1 cellular context compared by ENCODE assay signal in the genomic region with DNA sequence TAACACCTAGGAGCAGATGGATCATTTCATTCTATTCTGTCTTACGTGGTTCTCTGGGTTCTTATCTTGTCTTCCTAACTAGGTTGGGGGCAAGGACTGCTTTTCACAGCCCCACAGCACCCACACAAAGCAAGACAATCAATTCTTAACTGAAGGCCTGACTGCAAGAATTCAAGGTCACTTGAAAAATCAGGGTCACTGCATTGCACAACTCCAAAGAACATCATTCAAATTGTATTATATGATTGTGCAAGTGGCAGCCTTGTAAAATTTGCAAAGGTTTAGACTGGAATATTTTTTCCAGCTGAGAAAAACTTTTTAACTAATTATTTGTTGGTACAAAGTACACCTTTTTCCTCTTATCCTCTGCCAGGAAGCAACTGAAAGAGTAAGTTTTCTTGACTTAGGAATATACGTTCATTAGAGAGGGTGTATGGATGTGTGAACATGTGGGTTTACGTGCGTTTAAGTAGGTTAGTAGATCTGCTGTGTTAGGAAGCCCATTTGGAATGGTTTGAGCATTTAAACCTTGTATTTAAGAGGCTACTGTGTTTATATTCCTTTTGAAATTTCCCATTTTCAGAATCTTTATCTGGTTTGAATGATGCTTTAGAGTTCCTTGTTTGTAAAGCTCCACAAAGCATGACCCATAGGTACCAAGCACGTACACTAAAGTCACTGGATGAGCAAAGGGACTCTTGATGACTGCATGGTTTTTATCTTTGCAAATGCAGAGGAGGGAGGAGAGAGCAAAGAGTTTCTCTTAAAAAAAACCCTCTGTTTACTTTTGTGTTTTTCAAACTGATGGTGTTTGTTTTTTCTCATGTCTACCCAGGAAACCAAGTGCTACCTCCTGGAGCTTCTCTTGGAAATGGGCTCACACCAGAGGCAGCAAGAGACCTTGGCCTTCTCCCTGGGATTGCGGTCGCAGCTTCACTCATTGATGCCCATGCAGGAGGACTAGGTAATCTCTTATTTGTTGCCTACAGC.
A peak's percentile ranks its signal among the peaks of the same experiment; 100 is the strongest.
TF ChIP-seq lines count a peak whose summit lies in the region.

No MANE protein-coding gene starts in this region.

TF ChIP-seq in HepG2, 621 proteins besides CTCF, POLR2A, EP300 and RAD21 (continued from another document and continues in another):
- TF ChIP-seq, protein P1, sequence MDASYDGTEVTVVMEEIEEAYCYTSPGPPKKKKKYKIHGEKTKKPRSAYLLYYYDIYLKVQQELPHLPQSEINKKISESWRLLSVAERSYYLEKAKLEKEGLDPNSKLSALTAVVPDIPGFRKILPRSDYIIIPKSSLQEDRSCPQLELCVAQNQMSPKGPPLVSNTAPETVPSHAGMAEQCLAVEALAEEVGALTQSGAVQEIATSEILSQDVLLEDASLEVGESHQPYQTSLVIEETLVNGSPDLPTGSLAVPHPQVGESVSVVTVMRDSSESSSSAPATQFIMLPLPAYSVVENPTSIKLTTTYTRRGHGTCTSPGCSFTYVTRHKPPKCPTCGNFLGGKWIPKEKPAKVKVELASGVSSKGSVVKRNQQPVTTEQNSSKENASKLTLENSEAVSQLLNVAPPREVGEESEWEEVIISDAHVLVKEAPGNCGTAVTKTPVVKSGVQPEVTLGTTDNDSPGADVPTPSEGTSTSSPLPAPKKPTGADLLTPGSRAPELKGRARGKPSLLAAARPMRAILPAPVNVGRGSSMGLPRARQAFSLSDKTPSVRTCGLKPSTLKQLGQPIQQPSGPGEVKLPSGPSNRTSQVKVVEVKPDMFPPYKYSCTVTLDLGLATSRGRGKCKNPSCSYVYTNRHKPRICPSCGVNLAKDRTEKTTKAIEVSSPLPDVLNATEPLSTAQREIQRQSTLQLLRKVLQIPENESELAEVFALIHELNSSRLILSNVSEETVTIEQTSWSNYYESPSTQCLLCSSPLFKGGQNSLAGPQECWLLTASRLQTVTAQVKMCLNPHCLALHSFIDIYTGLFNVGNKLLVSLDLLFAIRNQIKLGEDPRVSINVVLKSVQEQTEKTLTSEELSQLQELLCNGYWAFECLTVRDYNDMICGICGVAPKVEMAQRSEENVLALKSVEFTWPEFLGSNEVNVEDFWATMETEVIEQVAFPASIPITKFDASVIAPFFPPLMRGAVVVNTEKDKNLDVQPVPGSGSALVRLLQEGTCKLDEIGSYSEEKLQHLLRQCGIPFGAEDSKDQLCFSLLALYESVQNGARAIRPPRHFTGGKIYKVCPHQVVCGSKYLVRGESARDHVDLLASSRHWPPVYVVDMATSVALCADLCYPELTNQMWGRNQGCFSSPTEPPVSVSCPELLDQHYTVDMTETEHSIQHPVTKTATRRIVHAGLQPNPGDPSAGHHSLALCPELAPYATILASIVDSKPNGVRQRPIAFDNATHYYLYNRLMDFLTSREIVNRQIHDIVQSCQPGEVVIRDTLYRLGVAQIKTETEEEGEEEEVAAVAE (CRISPR knock-in tag; IDR thresholded peaks at IDR 0.05; ENCODE audit: borderline replicate concordance) = 0 out of 2 replicates have a peak, but pooled peaks have one; percentile 44
- TF ChIP-seq PTBP1 (IDR thresholded peaks at IDR 0.05; ENCODE audit: low read depth, low read length, poor library complexity, severe bottlenecking) (no peak), HOXD1 (CRISPR knock-in tag; IDR thresholded peaks at IDR 0.05) (peak; percentile 85; the same call in 1 of the 2 replicates), PRPF4 (IDR thresholded peaks at IDR 0.05; ENCODE audit: low read depth, low read length, poor library complexity, severe bottlenecking) (no peak), KLF16 (CRISPR knock-in tag; IDR thresholded peaks at IDR 0.05) (peak in 1 of 2 experiments; percentile 7; a peak in 2 of 4 replicates), SMAD3 (CRISPR knock-in tag; IDR thresholded peaks at IDR 0.05) (peak; percentile 13; the same call in 1 of the 2 replicates), ZNF317 (CRISPR knock-in tag; IDR thresholded peaks at IDR 0.05) (0 out of 2 replicates have a peak, but pooled peaks have one; percentile 8), NFRKB (IDR thresholded peaks at IDR 0.05) (no peak), ZNF607 (CRISPR knock-in tag; IDR thresholded peaks at IDR 0.05; ENCODE audit: borderline replicate concordance) (no peak), ZNF747 (CRISPR knock-in tag; IDR thresholded peaks at IDR 0.05; ENCODE audit: borderline replicate concordance) (0 out of 2 replicates have a peak, but pooled peaks have one; percentile 25), ZSCAN9 (CRISPR knock-in tag; IDR thresholded peaks at IDR 0.05; ENCODE audit: borderline replicate concordance) (peak; percentile 100), ZNF878 (CRISPR knock-in tag; IDR thresholded peaks at IDR 0.05) (peak; percentile 53; the same call in 1 of the 2 replicates), SOX13 (IDR thresholded peaks at IDR 0.05) (peak; percentile 84), SOX13 (CRISPR knock-in tag; conservative IDR thresholded peaks at IDR 0.05 in 1 of 2, IDR thresholded peaks at IDR 0.05 in 1 of 2) (peak in 1 of 2 experiments; percentile 94; a peak in 2 of 4 replicates), SMC3 (IDR thresholded peaks at IDR 0.05; ENCODE audit: low read length) (peak; percentile 53; the same call in 1 of the 2 replicates), ZSCAN25 (CRISPR knock-in tag; IDR thresholded peaks at IDR 0.05) (peak; percentile 87; the same call in 1 of the 2 replicates), ERF (CRISPR knock-in tag; IDR thresholded peaks at IDR 0.05) (peak; percentile 37; the same call in 1 of the 2 replicates), PHF21A (CRISPR knock-in tag; IDR thresholded peaks at IDR 0.05) (peak; percentile 75), ZNF670 (CRISPR knock-in tag; IDR thresholded peaks at IDR 0.05; ENCODE audit: borderline replicate concordance) (no peak), ZNF335 (CRISPR knock-in tag; IDR thresholded peaks at IDR 0.05) (no peak), TBL1XR1 (IDR thresholded peaks at IDR 0.05; ENCODE audit: borderline replicate concordance, low read length, partially characterized antibody) (no peak), THAP11 (CRISPR knock-in tag; IDR thresholded peaks at IDR 0.05) (peak; percentile 54; the same call in 1 of the 2 replicates), ZNF225 (CRISPR knock-in tag; IDR thresholded peaks at IDR 0.05) (no peak), ZNF292 (CRISPR knock-in tag; IDR thresholded peaks at IDR 0.05; ENCODE audit: borderline replicate concordance, low read depth) (peak; percentile 17; the same call in 1 of the 2 replicates), ESRRA (CRISPR knock-in tag; IDR thresholded peaks at IDR 0.05; ENCODE audit: low read depth) (peak; percentile 58; the same call in 1 of the 2 replicates), SIX1 (CRISPR knock-in tag; IDR thresholded peaks at IDR 0.05; ENCODE audit: borderline replicate concordance) (peak; percentile 36; the same call in 1 of the 2 replicates), SRSF1 (optimal IDR thresholded peaks at IDR 0.05; ENCODE audit: low read depth, low read length) (no peak), MEIS1 (CRISPR knock-in tag; IDR thresholded peaks at IDR 0.05; ENCODE audit: borderline replicate concordance) (no peak; the same call in 1 of the 2 replicates), ZNF326 (CRISPR knock-in tag; IDR thresholded peaks at IDR 0.05; ENCODE audit: borderline replicate concordance) (no peak), ISL2 (CRISPR knock-in tag; IDR thresholded peaks at IDR 0.05) (peak; percentile 90)
- TF ChIP-seq, protein P2, sequence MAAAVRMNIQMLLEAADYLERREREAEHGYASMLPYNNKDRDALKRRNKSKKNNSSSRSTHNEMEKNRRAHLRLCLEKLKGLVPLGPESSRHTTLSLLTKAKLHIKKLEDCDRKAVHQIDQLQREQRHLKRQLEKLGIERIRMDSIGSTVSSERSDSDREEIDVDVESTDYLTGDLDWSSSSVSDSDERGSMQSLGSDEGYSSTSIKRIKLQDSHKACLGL (CRISPR knock-in tag; IDR thresholded peaks at IDR 0.05) = no peak
- TF ChIP-seq, protein P3, sequence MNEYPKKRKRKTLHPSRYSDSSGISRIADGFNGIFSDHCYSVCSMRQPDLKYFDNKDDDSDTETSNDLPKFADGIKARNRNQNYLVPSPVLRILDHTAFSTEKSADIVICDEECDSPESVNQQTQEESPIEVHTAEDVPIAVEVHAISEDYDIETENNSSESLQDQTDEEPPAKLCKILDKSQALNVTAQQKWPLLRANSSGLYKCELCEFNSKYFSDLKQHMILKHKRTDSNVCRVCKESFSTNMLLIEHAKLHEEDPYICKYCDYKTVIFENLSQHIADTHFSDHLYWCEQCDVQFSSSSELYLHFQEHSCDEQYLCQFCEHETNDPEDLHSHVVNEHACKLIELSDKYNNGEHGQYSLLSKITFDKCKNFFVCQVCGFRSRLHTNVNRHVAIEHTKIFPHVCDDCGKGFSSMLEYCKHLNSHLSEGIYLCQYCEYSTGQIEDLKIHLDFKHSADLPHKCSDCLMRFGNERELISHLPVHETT (CRISPR knock-in tag; conservative IDR thresholded peaks at IDR 0.05) = no peak
- TF ChIP-seq, protein P4, sequence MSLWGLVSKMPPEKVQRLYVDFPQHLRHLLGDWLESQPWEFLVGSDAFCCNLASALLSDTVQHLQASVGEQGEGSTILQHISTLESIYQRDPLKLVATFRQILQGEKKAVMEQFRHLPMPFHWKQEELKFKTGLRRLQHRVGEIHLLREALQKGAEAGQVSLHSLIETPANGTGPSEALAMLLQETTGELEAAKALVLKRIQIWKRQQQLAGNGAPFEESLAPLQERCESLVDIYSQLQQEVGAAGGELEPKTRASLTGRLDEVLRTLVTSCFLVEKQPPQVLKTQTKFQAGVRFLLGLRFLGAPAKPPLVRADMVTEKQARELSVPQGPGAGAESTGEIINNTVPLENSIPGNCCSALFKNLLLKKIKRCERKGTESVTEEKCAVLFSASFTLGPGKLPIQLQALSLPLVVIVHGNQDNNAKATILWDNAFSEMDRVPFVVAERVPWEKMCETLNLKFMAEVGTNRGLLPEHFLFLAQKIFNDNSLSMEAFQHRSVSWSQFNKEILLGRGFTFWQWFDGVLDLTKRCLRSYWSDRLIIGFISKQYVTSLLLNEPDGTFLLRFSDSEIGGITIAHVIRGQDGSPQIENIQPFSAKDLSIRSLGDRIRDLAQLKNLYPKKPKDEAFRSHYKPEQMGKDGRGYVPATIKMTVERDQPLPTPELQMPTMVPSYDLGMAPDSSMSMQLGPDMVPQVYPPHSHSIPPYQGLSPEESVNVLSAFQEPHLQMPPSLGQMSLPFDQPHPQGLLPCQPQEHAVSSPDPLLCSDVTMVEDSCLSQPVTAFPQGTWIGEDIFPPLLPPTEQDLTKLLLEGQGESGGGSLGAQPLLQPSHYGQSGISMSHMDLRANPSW (CRISPR knock-in tag; IDR thresholded peaks at IDR 0.05; ENCODE audit: borderline replicate concordance) = no peak
- TF ChIP-seq, protein P5, sequence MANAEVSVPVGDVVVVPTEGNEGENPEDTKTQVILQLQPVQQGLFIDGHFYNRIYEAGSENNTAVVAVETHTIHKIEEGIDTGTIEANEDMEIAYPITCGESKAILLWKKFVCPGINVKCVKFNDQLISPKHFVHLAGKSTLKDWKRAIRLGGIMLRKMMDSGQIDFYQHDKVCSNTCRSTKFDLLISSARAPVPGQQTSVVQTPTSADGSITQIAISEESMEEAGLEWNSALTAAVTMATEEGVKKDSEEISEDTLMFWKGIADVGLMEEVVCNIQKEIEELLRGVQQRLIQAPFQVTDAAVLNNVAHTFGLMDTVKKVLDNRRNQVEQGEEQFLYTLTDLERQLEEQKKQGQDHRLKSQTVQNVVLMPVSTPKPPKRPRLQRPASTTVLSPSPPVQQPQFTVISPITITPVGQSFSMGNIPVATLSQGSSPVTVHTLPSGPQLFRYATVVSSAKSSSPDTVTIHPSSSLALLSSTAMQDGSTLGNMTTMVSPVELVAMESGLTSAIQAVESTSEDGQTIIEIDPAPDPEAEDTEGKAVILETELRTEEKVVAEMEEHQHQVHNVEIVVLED (CRISPR knock-in tag; IDR thresholded peaks at IDR 0.05; ENCODE audit: borderline replicate concordance) = no peak
- TF ChIP-seq, protein P6, sequence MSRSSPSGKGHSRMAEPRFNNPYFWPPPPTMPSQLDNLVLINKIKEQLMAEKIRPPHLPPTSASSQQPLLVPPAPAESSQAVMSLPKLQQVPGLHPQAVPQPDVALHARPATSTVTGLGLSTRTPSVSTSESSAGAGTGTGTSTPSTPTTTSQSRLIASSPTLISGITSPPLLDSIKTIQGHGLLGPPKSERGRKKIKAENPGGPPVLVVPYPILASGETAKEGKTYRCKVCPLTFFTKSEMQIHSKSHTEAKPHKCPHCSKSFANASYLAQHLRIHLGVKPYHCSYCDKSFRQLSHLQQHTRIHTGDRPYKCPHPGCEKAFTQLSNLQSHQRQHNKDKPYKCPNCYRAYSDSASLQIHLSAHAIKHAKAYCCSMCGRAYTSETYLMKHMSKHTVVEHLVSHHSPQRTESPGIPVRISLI (CRISPR knock-in tag; IDR thresholded peaks at IDR 0.05; ENCODE audit: borderline replicate concordance) = peak; percentile 87
- TF ChIP-seq, protein P7, sequence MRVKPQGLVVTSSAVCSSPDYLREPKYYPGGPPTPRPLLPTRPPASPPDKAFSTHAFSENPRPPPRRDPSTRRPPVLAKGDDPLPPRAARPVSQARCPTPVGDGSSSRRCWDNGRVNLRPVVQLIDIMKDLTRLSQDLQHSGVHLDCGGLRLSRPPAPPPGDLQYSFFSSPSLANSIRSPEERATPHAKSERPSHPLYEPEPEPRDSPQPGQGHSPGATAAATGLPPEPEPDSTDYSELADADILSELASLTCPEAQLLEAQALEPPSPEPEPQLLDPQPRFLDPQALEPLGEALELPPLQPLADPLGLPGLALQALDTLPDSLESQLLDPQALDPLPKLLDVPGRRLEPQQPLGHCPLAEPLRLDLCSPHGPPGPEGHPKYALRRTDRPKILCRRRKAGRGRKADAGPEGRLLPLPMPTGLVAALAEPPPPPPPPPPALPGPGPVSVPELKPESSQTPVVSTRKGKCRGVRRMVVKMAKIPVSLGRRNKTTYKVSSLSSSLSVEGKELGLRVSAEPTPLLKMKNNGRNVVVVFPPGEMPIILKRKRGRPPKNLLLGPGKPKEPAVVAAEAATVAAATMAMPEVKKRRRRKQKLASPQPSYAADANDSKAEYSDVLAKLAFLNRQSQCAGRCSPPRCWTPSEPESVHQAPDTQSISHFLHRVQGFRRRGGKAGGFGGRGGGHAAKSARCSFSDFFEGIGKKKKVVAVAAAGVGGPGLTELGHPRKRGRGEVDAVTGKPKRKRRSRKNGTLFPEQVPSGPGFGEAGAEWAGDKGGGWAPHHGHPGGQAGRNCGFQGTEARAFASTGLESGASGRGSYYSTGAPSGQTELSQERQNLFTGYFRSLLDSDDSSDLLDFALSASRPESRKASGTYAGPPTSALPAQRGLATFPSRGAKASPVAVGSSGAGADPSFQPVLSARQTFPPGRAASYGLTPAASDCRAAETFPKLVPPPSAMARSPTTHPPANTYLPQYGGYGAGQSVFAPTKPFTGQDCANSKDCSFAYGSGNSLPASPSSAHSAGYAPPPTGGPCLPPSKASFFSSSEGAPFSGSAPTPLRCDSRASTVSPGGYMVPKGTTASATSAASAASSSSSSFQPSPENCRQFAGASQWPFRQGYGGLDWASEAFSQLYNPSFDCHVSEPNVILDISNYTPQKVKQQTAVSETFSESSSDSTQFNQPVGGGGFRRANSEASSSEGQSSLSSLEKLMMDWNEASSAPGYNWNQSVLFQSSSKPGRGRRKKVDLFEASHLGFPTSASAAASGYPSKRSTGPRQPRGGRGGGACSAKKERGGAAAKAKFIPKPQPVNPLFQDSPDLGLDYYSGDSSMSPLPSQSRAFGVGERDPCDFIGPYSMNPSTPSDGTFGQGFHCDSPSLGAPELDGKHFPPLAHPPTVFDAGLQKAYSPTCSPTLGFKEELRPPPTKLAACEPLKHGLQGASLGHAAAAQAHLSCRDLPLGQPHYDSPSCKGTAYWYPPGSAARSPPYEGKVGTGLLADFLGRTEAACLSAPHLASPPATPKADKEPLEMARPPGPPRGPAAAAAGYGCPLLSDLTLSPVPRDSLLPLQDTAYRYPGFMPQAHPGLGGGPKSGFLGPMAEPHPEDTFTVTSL (CRISPR knock-in tag; IDR thresholded peaks at IDR 0.05; ENCODE audit: borderline replicate concordance) = peak; percentile 80; the same call in 1 of the 2 replicates
- TF ChIP-seq, protein P8, sequence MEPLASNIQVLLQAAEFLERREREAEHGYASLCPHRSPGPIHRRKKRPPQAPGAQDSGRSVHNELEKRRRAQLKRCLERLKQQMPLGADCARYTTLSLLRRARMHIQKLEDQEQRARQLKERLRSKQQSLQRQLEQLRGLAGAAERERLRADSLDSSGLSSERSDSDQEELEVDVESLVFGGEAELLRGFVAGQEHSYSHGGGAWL (CRISPR knock-in tag; IDR thresholded peaks at IDR 0.05) = no peak
